13 cellular contexts compared by ENCODE assay signal in the genomic region with DNA sequence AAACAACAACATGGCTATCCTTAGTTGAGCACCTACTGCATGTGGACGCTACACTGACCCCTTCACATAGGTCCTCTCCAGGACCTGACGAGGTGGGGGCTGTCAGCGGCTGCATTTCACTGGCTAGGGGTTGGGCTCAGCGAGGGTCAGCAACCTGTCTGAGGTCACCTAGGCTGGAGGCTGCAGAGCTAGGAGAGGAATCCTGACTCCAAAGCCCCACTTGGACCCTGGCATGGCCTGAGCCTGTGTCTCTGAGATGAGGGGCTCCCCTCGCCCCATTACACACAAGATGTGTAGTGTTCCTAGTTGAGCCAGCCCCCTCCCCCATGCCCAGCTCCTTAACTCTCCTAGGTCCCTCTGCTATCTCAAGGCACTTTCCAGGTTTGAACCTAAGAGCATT. TPM values are rescaled to one million over a fixed set of nuclear protein-coding genes. Genes with fewer than 3 reads are reported as not detected.
DNase-seq lines count a peak whose midpoint lies in the region; ATAC-seq and TF ChIP-seq lines count a peak whose summit lies in the region.
"Had no signal": no experiment of that assay in that cellular context is flagged by ENCODE, and none has a peak within 500 bp of the region (broad histone marks: within the 10 kb centered on the region; RNA-seq: fewer than 3 reads in every experiment).

No MANE protein-coding gene starts in this region.

- peaks cover 8% of the 10 kb centered on the region; the same call in 1 of the 2 replicates for H4K20me1 ChIP-seq in IMR-90 (ENCODE audit: insufficient read depth, low read length)

- WGBS in IMR-90 (ENCODE audit: extremely low coverage in 2 of 2, insufficient read length in 1 of 2), 2 experiments = 96% methylated on average over 3 of the region's 5 CpGs; no CpG with 5 or more reads in 1 of the 2 experiments
- WGBS in adrenal gland, 4 donors = 92 to 100% (median 97%) methylated on average over 3 to 5 of the region's 5 CpGs

- H3K9me1 ChIP-seq in IMR-90 (ENCODE audit: insufficient read depth, low read length) = peaks cover 26% of the 10 kb centered on the region

- intact Hi-C loops in IMR-90 (cut with micrococcal nuclease) (no loop called here), adrenal gland (cut with DNase I) (no loop called here), lower lobe of right lung (cut with DNase I) (no loop called here)

- H3K4me1 ChIP-seq in IMR-90 (ENCODE audit: control insufficient read depth, insufficient read depth, low read length) (peaks cover 40% of the 10 kb centered on the region), adrenal gland (replicated peaks in 1 of 2) (peaks cover 70 to 86% of the 10 kb centered on the region in 2 donors), lower lobe of right lung (peaks cover 96% of the 10 kb centered on the region)

- H3K9me3 ChIP-seq in IMR-90 (ENCODE audit: control insufficient read depth, insufficient read depth, low read length) = no peaks in the 10 kb centered on the region
- H3K9me3 ChIP-seq in adrenal gland (replicated peaks in 1 of 3) = no peaks in the 10 kb centered on the region
- H3K9me3 ChIP-seq in lower lobe of right lung = no peaks in the 10 kb centered on the region
- H3K9me3 ChIP-seq: MG63 had no signal

- TF ChIP-seq POLR2A in IMR-90 (IDR thresholded peaks at IDR 0.05; ENCODE audit: low read depth, low read length) (no peak), adrenal gland (IDR thresholded peaks at IDR 0.05) (no peak)

- no peak overlapping the region for H3K14ac ChIP-seq in IMR-90 (replicated peaks; ENCODE audit: low read depth, low read length)

- H2BK5ac ChIP-seq in IMR-90 (ENCODE audit: low read depth, low read length, poor library complexity, severe bottlenecking) = no peak overlapping the region

- no peak for TF ChIP-seq RAD21 in IMR-90 (IDR thresholded peaks at IDR 0.05; ENCODE audit: low read length)

- no peak for ATAC-seq in IMR-90 (ENCODE audit: low read depth)
- ATAC-seq in lower lobe of right lung = no peak
- ATAC-seq in GM18519 (IDR thresholded peaks at IDR 0.05; ENCODE audit: low FRiP score, unreplicated experiment) = no peak

- H2AK9ac ChIP-seq in IMR-90 (replicated peaks; ENCODE audit: low read depth, low read length, poor library complexity) = no peak overlapping the region

- H3K23ac ChIP-seq in IMR-90 (ENCODE audit: low read depth, low read length) = no peak overlapping the region

- no peaks in the 10 kb centered on the region for H3K27me3 ChIP-seq in IMR-90 (ENCODE audit: control insufficient read depth, insufficient read depth, low read length)
- H3K27me3 ChIP-seq in adrenal gland = no peaks in the 10 kb centered on the region
- H3K27me3 ChIP-seq in lower lobe of right lung (ENCODE audit: low read depth) = no peaks in the 10 kb centered on the region
- H3K27me3 ChIP-seq in brain microvascular endothelial cell (replicated peaks) = no peaks in the 10 kb centered on the region
- H3K27me3 ChIP-seq: MG63 had no signal

- H3K36me3 ChIP-seq in IMR-90 (ENCODE audit: control insufficient read depth, insufficient read depth, low read length) (no peaks in the 10 kb centered on the region), adrenal gland (replicated peaks in 1 of 2) (no peaks in the 10 kb centered on the region), lower lobe of right lung (no peaks in the 10 kb centered on the region), brain microvascular endothelial cell (replicated peaks) (no peaks in the 10 kb centered on the region)

- H3K79me1 ChIP-seq in IMR-90 (ENCODE audit: low read depth in 1 of 2, low read length in 2 of 2) = peaks cover 41 to 91% of the 10 kb centered on the region in 2 experiments

- peak overlapping the region; percentile 82 for H2AK5ac ChIP-seq in IMR-90 (ENCODE audit: low read depth, low read length)

- no peak for DNase-seq in IMR-90
- peak in 1 of 7 donors; percentile 13 for DNase-seq in adrenal gland
- no peak for DNase-seq in lower lobe of right lung
- no peak for DNase-seq in substantia nigra (lab: John Stamatoyannopoulos, UW)
- no peak for DNase-seq in brain microvascular endothelial cell
- DNase-seq in T-helper 9 cell = no peak
- no peak for DNase-seq in NOMO-1 treated with dmso at 0.1 percent for 144 hours (lab: John Stamatoyannopoulos, UW; ENCODE audit: unreplicated experiment)
- DNase-seq: activated CD4-positive, alpha-beta T cell treated with anti-CD3 and anti-CD28 coated beads, Interleukin-2, amount 50 U/mL, for 4 hours; activated T-cell treated with anti-CD3 and anti-CD28 coated beads, Interleukin-2, amount 50 U/mL, for 48 hours; CD4-positive, alpha-beta memory T cell; MG63; NCI-H774 had no signal

- H2BK120ac ChIP-seq in IMR-90 (ENCODE audit: low read depth, low read length) = no peak overlapping the region

- BruUV-seq in IMR-90 (replicated peaks; lab: Mats Ljungman, UMichigan) = no TSS peak

- no peak overlapping the region for H4K8ac ChIP-seq in IMR-90 (ENCODE audit: low read depth in 2 of 2, low read length in 2 of 2)

- H2AFZ ChIP-seq in IMR-90 (replicated peaks; ENCODE audit: low read length, poor library complexity) = no peak overlapping the region

- POLR2A ChIA-PET in IMR-90 (lab: Charles Lee; ENCODE audit: unreplicated experiment) = no interaction called here

- H3K9ac ChIP-seq in IMR-90 (ENCODE audit: low read depth, low read length) = no peak overlapping the region

- no peak overlapping the region for H3K56ac ChIP-seq in IMR-90 (ENCODE audit: extremely low read depth, insufficient read depth, low read length)

- dilution Hi-C loops in IMR-90 (cut with HindIII; ENCODE audit: low sequenced_read_pairs, unreplicated experiment) = no loop called here

- TF ChIP-seq CTCF in IMR-90 (conservative IDR thresholded peaks at IDR 0.05; ENCODE audit: low read depth, low read length) (no peak), adrenal gland (IDR thresholded peaks at IDR 0.05) (no peak), lower lobe of right lung (IDR thresholded peaks at IDR 0.05) (no peak), brain microvascular endothelial cell (IDR thresholded peaks at IDR 0.05; ENCODE audit: low read depth, low read length, missing control alignments) (no peak)

- H3K4me3 ChIP-seq in IMR-90 (ENCODE audit: insufficient read depth, low read depth, low read length) (no peak overlapping the region), adrenal gland (no peak overlapping the region), lower lobe of right lung (no peak overlapping the region), brain microvascular endothelial cell (ENCODE audit: low read depth, low read length) (no peak overlapping the region)
- H3K4me3 ChIP-seq: MG63 had no signal

- no peak overlapping the region for H3K18ac ChIP-seq in IMR-90 (ENCODE audit: low read depth, low read length)

- CTCF ChIA-PET in IMR-90 (lab: Yijun Ruan, JAX) = no interaction called here

- H2BK20ac ChIP-seq in IMR-90 (ENCODE audit: low read depth, low read length) = no peak overlapping the region

- in situ Hi-C loops in IMR-90 (cut with MboI; ENCODE audit: low sequenced_read_pairs) = no loop called here
- in situ Hi-C loops in brain microvascular endothelial cell (cut with HindIII; ENCODE audit: low pct_ligation_motif_present, low sequenced_read_pairs) = no loop called here

- H3K27ac ChIP-seq in IMR-90 (ENCODE audit: insufficient read depth, low read length) = no peak overlapping the region
- peak overlapping the region; percentile 4 to 97 (median 78) for H3K27ac ChIP-seq in adrenal gland
- peak overlapping the region; percentile 47 for H3K27ac ChIP-seq in lower lobe of right lung
- H3K27ac ChIP-seq in substantia nigra (ENCODE audit: low read depth, low read length, poor library complexity, severe bottlenecking) = peak overlapping the region; percentile 98
- no peak overlapping the region for H3K27ac ChIP-seq in brain microvascular endothelial cell

- 0 out of 3 replicates have a peak overlapping the region, but pooled peaks have one; percentile 50 for H2BK15ac ChIP-seq in IMR-90 (ENCODE audit: low read depth, low read length)

- H3K4ac ChIP-seq in IMR-90 (ENCODE audit: low read depth, low read length) = peak overlapping the region; percentile 16; the same call in 1 of the 2 replicates

- no peak overlapping the region for H4K5ac ChIP-seq in IMR-90 (ENCODE audit: low read depth, low read length)

- H3K4me2 ChIP-seq in IMR-90 (ENCODE audit: low read depth, low read length) = no peak overlapping the region

- no peak overlapping the region for H4K91ac ChIP-seq in IMR-90 (ENCODE audit: insufficient read depth, low read depth, low read length)

TF ChIP-seq in IMR-90, 13 proteins besides CTCF, POLR2A, EP300 and RAD21:
- TF ChIP-seq MAZ (IDR thresholded peaks at IDR 0.05; ENCODE audit: borderline replicate concordance, low read depth, low read length) = no peak

RNA-seq across cellular contexts. Expression of a gene that starts 15.6 kb away (rescaled TPM):
- total RNA-seq in IMR-90 (2012; rRNA removed) (24.9 and 30.8 TPM in 2 replicates), adrenal gland (10 to 100 TPM; 33.5 to 79.3 (median 42.4) TPM), lower lobe of right lung (27.3 TPM)
- polyA plus RNA-seq in IMR-90 (2012; rRNA removed) (35.7 and 38.8 TPM in 2 replicates), adrenal gland (10 to 100 TPM; 17.7 to 29.8 (median 27.8) TPM)
- 34.7 and 72.2 TPM in 2 replicates for polyA plus RNA-seq in IMR-90 (2012; cell fraction: cytosol; rRNA removed)
- polyA plus RNA-seq in IMR-90 (2012; cell fraction: nucleus; rRNA removed; ENCODE audit: low replicate concordance) = 24.5 and 60.8 TPM in 2 replicates

Comparison
In these comparisons a context has a peak if more than half of its experiments do, and no peak if none do; other contexts are left out.
1. H3K27ac ChIP-seq: peak in adrenal gland (5 of 5), lower lobe of right lung (single experiment) and substantia nigra (single experiment); none in IMR-90 (single experiment) and brain microvascular endothelial cell (single experiment).